1 cellular context compared by ENCODE assay signal in the genomic region with DNA sequence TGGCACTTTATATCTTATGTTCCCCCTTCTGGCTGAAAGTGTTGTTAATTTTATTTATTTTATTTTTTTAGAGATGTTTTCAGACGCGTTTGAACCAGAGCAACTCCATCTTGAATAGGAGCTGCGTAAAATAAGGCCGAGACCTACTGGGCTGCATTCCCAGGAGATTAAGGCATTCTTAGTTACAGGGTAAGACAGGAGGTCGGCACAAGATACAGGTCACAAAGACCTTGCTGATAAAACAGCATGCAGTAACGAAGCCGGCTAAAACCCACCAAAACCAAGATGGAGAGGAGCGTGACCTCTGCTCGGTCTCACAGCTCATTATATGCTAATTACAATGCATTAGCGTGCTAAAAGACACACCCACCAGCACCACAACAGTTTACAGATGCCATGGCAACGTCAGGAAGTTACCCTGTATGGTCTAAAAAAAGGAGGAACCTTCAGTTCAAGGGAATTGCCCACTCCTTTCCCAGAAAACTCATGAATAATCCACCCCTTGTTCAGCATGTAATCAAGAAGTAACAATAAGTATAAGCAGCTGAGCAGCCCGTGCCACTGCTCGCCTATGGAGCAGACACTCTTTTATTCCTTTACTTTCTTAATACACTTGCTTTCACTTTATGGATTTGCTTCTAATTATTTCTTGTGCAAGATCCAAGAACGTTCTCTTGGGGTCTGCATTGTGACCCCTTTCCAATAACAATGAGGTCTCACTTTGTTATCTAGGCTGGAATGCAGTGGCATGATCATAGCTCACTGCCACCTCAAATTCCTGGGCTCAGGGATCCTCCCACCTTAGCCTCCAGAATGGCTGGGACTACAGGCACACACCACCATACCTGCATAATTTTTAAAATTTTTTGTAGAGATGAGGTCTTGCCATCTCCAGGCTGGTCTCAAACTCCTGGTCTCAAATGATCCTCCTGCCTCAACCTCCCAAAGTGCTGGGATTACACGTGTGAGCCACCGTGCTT.
TF ChIP-seq lines count a peak whose summit lies in the region.

No MANE protein-coding gene starts in this region.

TF ChIP-seq in K562, 482 proteins besides CTCF, POLR2A, EP300 and RAD21 (continued from another document and continues in another):
- TF ChIP-seq, protein P1, sequence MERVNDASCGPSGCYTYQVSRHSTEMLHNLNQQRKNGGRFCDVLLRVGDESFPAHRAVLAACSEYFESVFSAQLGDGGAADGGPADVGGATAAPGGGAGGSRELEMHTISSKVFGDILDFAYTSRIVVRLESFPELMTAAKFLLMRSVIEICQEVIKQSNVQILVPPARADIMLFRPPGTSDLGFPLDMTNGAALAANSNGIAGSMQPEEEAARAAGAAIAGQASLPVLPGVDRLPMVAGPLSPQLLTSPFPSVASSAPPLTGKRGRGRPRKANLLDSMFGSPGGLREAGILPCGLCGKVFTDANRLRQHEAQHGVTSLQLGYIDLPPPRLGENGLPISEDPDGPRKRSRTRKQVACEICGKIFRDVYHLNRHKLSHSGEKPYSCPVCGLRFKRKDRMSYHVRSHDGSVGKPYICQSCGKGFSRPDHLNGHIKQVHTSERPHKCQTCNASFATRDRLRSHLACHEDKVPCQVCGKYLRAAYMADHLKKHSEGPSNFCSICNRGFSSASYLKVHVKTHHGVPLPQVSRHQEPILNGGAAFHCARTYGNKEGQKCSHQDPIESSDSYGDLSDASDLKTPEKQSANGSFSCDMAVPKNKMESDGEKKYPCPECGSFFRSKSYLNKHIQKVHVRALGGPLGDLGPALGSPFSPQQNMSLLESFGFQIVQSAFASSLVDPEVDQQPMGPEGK (CRISPR knock-in tag; IDR thresholded peaks at IDR 0.05; ENCODE audit: borderline replicate concordance), result peak; percentile 76; the same call in 1 of the 2 replicates
- TF ChIP-seq, protein P2, sequence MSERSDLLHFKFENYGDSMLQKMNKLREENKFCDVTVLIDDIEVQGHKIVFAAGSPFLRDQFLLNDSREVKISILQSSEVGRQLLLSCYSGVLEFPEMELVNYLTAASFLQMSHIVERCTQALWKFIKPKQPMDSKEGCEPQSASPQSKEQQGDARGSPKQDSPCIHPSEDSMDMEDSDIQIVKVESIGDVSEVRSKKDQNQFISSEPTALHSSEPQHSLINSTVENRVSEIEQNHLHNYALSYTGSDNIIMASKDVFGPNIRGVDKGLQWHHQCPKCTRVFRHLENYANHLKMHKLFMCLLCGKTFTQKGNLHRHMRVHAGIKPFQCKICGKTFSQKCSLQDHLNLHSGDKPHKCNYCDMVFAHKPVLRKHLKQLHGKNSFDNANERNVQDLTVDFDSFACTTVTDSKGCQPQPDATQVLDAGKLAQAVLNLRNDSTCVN (CRISPR knock-in tag; IDR thresholded peaks at IDR 0.05), result no peak
- TF ChIP-seq SRSF7 (optimal IDR thresholded peaks at IDR 0.05; ENCODE audit: low read depth, low read length) (no peak), PYGO2 (tag; IDR thresholded peaks at IDR 0.05) (peak; percentile 69; the same call in 1 of the 2 replicates), EGR1 (conservative IDR thresholded peaks at IDR 0.05) (peak; percentile 32; the same call in 1 of the 2 replicates), BDP1 (IDR thresholded peaks at IDR 0.05; ENCODE audit: insufficient read depth, insufficient read length) (no peak), ZNF134 (CRISPR knock-in tag; conservative IDR thresholded peaks at IDR 0.05) (peak; percentile 65; the same call in 1 of the 2 replicates), SRF (CRISPR knock-in tag; IDR thresholded peaks at IDR 0.05) (peak; percentile 66 to 93; a peak in 3 of 4 replicates), BACH1 (tag; IDR thresholded peaks at IDR 0.05) (peak; percentile 70; the same call in 1 of the 2 replicates), TAF9B (IDR thresholded peaks at IDR 0.05; ENCODE audit: partially characterized antibody) (no peak), SMAD4 (CRISPR knock-in tag; conservative IDR thresholded peaks at IDR 0.05) (peak; percentile 40; the same call in 1 of the 2 replicates), ARID1B (IDR thresholded peaks at IDR 0.05) (no peak), MEIS2 (IDR thresholded peaks at IDR 0.05; ENCODE audit: partially characterized antibody) (no peak), MAFG (tag; conservative IDR thresholded peaks at IDR 0.05) (no peak), GATAD2A (IDR thresholded peaks at IDR 0.05) (no peak), MAFK (IDR thresholded peaks at IDR 0.05; ENCODE audit: low read length) (no peak), KLF13 (tag; IDR thresholded peaks at IDR 0.05; ENCODE audit: borderline replicate concordance, low read depth) (no peak), CBX1 (IDR thresholded peaks at IDR 0.05; ENCODE audit: low read depth) (no peak), TEAD4 (IDR thresholded peaks at IDR 0.05; ENCODE audit: low read length) (no peak), TEAD4 (CRISPR knock-in tag; IDR thresholded peaks at IDR 0.05; ENCODE audit: borderline replicate concordance) (no peak), BCL6 (CRISPR knock-in tag; IDR thresholded peaks at IDR 0.05) (peak; percentile 74; the same call in 1 of the 2 replicates), NCOR1 (IDR thresholded peaks at IDR 0.05) (no peak), NFIC (IDR thresholded peaks at IDR 0.05) (no peak), NFXL1 (CRISPR knock-in tag; IDR thresholded peaks at IDR 0.05) (peak; percentile 50; the same call in 1 of the 2 replicates), NEUROD1 (IDR thresholded peaks at IDR 0.05; ENCODE audit: borderline replicate concordance, low read depth, low read length, partially characterized antibody) (no peak), ZNF507 (tag; conservative IDR thresholded peaks at IDR 0.05) (peak; percentile 61), ZNF24 (IDR thresholded peaks at IDR 0.05) (no peak)
- TF ChIP-seq, protein P3, sequence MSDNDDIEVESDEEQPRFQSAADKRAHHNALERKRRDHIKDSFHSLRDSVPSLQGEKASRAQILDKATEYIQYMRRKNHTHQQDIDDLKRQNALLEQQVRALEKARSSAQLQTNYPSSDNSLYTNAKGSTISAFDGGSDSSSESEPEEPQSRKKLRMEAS (CRISPR knock-in tag; IDR thresholded peaks at IDR 0.05), result no peak
- TF ChIP-seq, protein P4, sequence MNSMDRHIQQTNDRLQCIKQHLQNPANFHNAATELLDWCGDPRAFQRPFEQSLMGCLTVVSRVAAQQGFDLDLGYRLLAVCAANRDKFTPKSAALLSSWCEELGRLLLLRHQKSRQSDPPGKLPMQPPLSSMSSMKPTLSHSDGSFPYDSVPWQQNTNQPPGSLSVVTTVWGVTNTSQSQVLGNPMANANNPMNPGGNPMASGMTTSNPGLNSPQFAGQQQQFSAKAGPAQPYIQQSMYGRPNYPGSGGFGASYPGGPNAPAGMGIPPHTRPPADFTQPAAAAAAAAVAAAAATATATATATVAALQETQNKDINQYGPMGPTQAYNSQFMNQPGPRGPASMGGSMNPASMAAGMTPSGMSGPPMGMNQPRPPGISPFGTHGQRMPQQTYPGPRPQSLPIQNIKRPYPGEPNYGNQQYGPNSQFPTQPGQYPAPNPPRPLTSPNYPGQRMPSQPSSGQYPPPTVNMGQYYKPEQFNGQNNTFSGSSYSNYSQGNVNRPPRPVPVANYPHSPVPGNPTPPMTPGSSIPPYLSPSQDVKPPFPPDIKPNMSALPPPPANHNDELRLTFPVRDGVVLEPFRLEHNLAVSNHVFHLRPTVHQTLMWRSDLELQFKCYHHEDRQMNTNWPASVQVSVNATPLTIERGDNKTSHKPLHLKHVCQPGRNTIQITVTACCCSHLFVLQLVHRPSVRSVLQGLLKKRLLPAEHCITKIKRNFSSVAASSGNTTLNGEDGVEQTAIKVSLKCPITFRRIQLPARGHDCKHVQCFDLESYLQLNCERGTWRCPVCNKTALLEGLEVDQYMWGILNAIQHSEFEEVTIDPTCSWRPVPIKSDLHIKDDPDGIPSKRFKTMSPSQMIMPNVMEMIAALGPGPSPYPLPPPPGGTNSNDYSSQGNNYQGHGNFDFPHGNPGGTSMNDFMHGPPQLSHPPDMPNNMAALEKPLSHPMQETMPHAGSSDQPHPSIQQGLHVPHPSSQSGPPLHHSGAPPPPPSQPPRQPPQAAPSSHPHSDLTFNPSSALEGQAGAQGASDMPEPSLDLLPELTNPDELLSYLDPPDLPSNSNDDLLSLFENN (IDR thresholded peaks at IDR 0.05; ENCODE audit: low read depth in 2 of 2, low read length in 2 of 2), result no peak
- TF ChIP-seq, protein P5, sequence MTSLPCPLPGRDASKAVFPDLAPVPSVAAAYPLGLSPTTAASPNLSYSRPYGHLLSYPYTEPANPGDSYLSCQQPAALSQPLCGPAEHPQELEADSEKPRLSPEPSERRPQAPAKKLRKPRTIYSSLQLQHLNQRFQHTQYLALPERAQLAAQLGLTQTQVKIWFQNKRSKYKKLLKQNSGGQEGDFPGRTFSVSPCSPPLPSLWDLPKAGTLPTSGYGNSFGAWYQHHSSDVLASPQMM (CRISPR knock-in tag; IDR thresholded peaks at IDR 0.05), result no peak
- TF ChIP-seq, protein P6, sequence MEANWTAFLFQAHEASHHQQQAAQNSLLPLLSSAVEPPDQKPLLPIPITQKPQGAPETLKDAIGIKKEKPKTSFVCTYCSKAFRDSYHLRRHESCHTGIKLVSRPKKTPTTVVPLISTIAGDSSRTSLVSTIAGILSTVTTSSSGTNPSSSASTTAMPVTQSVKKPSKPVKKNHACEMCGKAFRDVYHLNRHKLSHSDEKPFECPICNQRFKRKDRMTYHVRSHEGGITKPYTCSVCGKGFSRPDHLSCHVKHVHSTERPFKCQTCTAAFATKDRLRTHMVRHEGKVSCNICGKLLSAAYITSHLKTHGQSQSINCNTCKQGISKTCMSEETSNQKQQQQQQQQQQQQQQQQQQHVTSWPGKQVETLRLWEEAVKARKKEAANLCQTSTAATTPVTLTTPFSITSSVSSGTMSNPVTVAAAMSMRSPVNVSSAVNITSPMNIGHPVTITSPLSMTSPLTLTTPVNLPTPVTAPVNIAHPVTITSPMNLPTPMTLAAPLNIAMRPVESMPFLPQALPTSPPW (CRISPR knock-in tag; IDR thresholded peaks at IDR 0.05), result no peak; the same call in 1 of the 2 replicates
- TF ChIP-seq, protein P7, sequence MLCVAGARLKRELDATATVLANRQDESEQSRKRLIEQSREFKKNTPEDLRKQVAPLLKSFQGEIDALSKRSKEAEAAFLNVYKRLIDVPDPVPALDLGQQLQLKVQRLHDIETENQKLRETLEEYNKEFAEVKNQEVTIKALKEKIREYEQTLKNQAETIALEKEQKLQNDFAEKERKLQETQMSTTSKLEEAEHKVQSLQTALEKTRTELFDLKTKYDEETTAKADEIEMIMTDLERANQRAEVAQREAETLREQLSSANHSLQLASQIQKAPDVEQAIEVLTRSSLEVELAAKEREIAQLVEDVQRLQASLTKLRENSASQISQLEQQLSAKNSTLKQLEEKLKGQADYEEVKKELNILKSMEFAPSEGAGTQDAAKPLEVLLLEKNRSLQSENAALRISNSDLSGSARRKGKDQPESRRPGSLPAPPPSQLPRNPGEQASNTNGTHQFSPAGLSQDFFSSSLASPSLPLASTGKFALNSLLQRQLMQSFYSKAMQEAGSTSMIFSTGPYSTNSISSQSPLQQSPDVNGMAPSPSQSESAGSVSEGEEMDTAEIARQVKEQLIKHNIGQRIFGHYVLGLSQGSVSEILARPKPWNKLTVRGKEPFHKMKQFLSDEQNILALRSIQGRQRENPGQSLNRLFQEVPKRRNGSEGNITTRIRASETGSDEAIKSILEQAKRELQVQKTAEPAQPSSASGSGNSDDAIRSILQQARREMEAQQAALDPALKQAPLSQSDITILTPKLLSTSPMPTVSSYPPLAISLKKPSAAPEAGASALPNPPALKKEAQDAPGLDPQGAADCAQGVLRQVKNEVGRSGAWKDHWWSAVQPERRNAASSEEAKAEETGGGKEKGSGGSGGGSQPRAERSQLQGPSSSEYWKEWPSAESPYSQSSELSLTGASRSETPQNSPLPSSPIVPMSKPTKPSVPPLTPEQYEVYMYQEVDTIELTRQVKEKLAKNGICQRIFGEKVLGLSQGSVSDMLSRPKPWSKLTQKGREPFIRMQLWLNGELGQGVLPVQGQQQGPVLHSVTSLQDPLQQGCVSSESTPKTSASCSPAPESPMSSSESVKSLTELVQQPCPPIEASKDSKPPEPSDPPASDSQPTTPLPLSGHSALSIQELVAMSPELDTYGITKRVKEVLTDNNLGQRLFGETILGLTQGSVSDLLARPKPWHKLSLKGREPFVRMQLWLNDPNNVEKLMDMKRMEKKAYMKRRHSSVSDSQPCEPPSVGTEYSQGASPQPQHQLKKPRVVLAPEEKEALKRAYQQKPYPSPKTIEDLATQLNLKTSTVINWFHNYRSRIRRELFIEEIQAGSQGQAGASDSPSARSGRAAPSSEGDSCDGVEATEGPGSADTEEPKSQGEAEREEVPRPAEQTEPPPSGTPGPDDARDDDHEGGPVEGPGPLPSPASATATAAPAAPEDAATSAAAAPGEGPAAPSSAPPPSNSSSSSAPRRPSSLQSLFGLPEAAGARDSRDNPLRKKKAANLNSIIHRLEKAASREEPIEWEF (CRISPR knock-in tag; IDR thresholded peaks at IDR 0.05), result peak; percentile 78; the same call in 1 of the 2 replicates
- TF ChIP-seq, protein P8, sequence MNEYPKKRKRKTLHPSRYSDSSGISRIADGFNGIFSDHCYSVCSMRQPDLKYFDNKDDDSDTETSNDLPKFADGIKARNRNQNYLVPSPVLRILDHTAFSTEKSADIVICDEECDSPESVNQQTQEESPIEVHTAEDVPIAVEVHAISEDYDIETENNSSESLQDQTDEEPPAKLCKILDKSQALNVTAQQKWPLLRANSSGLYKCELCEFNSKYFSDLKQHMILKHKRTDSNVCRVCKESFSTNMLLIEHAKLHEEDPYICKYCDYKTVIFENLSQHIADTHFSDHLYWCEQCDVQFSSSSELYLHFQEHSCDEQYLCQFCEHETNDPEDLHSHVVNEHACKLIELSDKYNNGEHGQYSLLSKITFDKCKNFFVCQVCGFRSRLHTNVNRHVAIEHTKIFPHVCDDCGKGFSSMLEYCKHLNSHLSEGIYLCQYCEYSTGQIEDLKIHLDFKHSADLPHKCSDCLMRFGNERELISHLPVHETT (CRISPR knock-in tag; conservative IDR thresholded peaks at IDR 0.05 in 1 of 2, IDR thresholded peaks at IDR 0.05 in 1 of 2), result peak in 1 of 2 experiments; percentile 97; a peak in 2 of 4 replicates
- TF ChIP-seq, protein P9, sequence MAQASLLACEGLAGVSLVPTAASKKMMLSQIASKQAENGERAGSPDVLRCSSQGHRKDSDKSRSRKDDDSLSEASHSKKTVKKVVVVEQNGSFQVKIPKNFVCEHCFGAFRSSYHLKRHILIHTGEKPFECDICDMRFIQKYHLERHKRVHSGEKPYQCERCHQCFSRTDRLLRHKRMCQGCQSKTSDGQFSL (CRISPR knock-in tag; IDR thresholded peaks at IDR 0.05), result no peak
- TF ChIP-seq, protein P9 (tag; IDR thresholded peaks at IDR 0.05), result peak in 1 of 2 experiments; percentile 90; a peak in 2 of 4 replicates
